Comparison of ENCODE assay signal across 2 cellular contexts in the genomic region with DNA sequence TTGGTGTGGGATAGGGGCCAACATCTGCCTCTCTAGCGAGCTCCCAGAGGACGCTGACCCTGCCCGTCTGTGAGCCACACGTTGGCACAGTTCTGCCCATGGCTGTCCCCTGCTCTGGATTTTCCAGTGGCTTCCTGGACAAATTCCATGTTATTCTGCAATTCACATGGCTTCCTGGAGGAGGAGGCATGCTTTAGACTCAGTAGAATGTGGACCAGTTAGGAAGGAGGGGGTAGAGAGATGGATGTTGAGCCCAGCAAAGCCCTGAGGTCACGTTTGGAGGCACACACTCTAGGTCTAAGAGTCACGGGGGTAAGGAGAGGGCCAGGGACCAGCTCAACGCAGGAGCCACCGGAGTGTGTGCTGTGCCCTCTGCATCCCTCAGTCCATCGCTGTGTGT.
TF ChIP-seq lines count a peak whose summit lies in the region.

No MANE protein-coding gene starts in this region.

TF ChIP-seq in IMR-90, 13 proteins besides CTCF, POLR2A, EP300 and RAD21:
- TF ChIP-seq RFX5 (IDR thresholded peaks at IDR 0.05; ENCODE audit: low read depth, low read length) (no peak), MXI1 (IDR thresholded peaks at IDR 0.05; ENCODE audit: borderline replicate concordance, low read depth, low read length) (no peak), USF2 (IDR thresholded peaks at IDR 0.05; ENCODE audit: low read depth, low read length) (no peak), MAFK (IDR thresholded peaks at IDR 0.05; ENCODE audit: low read depth, low read length) (no peak), BHLHE40 (IDR thresholded peaks at IDR 0.05; ENCODE audit: low read depth, low read length) (no peak), CHD1 (IDR thresholded peaks at IDR 0.05; ENCODE audit: low read depth, low read length) (no peak)
TF ChIP-seq in IMR-90: peak in this region for 0.

TF ChIP-seq in K562, 482 proteins besides CTCF, POLR2A, EP300 and RAD21:
- no peak for TF ChIP-seq ZFX (CRISPR knock-in tag; IDR thresholded peaks at IDR 0.05)
- peak; percentile 84 for TF ChIP-seq ZFP36 (IDR thresholded peaks at IDR 0.05; ENCODE audit: low read depth, low read length, partially characterized antibody)
- TF ChIP-seq, protein P1, sequence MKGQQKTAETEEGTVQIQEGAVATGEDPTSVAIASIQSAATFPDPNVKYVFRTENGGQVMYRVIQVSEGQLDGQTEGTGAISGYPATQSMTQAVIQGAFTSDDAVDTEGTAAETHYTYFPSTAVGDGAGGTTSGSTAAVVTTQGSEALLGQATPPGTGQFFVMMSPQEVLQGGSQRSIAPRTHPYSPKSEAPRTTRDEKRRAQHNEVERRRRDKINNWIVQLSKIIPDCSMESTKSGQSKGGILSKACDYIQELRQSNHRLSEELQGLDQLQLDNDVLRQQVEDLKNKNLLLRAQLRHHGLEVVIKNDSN (CRISPR knock-in tag; IDR thresholded peaks at IDR 0.05), result peak; percentile 23; the same call in 1 of the 2 replicates
- no peak for TF ChIP-seq POLR2H (tag; IDR thresholded peaks at IDR 0.05; ENCODE audit: low read depth)
- TF ChIP-seq ZNF282 (CRISPR knock-in tag; IDR thresholded peaks at IDR 0.05), result no peak
